1 cellular context compared by ENCODE assay signal in genomic region chr2:11075221-11075620, GRCh38.
TF ChIP-seq lines count a peak whose summit lies in the region.

No MANE protein-coding gene starts in this region.

TF ChIP-seq in H1, 55 proteins besides CTCF, POLR2A, EP300 and RAD21 (continued from another document):
- TF ChIP-seq ASH2L (IDR thresholded peaks at IDR 0.05; ENCODE audit: low read length) = no peak
